Comparison of ENCODE assay signal across 19 cellular contexts in the genomic region with DNA sequence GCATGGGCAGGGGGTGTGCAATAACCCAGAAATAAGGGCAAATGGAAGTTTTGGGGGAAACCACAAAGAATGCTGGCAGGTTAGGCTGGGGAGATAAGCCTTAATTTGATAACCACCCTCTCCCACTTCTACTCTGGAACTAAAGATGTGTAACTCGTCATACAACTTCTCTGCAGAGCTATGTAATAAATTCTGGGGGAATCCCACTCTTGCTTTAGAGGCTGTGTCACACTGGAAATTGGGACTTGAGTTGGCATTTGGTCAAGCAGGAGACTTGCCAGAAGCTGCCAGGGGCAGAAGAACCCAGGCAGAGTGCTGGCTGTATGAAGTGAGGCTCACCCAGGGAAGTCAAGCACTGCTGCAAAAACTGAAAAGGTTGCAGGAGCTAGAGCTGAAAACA.
"Had no signal": no experiment of that assay in that cellular context is flagged by ENCODE, and none has a peak within 500 bp of the region (broad histone marks: within the 10 kb centered on the region; RNA-seq: fewer than 3 reads in every experiment).

No MANE protein-coding gene starts in this region.

- H3K27me3 ChIP-seq: brain microvascular endothelial cell, gastroesophageal sphincter had no signal

- H3K4me3 ChIP-seq: gastroesophageal sphincter had no signal

- H3K36me3 ChIP-seq: brain microvascular endothelial cell, gastroesophageal sphincter had no signal

- ATAC-seq: gastroesophageal sphincter, left ventricle myocardium superior, right cardiac atrium had no signal

- DNase-seq: activated CD4-positive, alpha-beta T cell treated with anti-CD3 and anti-CD28 coated beads, Interleukin-2, amount 50 U/mL, for 1 hour; activated CD4-positive, CD25-positive, alpha-beta regulatory T cell; activated naive CD4-positive, alpha-beta T cell; activated naive CD8-positive, alpha-beta T cell treated with anti-CD3 and anti-CD28 coated beads, Interleukin-2, amount 10 ng/mL, durations not matched to agents 7 days and 5 days; brain microvascular endothelial cell; effector memory CD4-positive, alpha-beta T cell; left ventricle myocardium superior; mesendoderm; nephron progenitor cell; right cardiac atrium; small intestine; stimulated activated CD4-positive, alpha-beta T cell treated with anti-CD3 and anti-CD28 coated beads, Interleukin-4, amount 100 ng/mL, for 24 hours; stimulated activated naive CD4-positive, alpha-beta T cell treated with Interleukin-2 at 50 U/mL for 16 hours; T-helper 2 cell had no signal

- H3K4me3 Mint-ChIP-seq: activated naive CD8-positive, alpha-beta T cell treated with anti-CD3 and anti-CD28 coated beads, Interleukin-2, amount 10 ng/mL, durations not matched to agents 7 days and 5 days; activated T-helper 1 cell treated with anti-CD3 and anti-CD28 coated beads, Interleukin-12 subunit alpha, Interleukin-12 subunit beta, Interleukin-2, Interleukin-4 antibody, amounts not matched to agents 30 ng/mL and 10 ng/mL and 1 ng/mL, durations not matched to agents 14 hours and 24 hours and 36 hours; dendritic cell treated with granulocyte-macrophage colony-stimulating factor and Interleukin-4, amounts not matched to agents 40 ng/mL and 50 ng/mL, for 4 days; nephron progenitor cell; type B pancreatic cell had no signal

- H3K27ac ChIP-seq: brain microvascular endothelial cell, gastroesophageal sphincter had no signal

- H3K4me1 Mint-ChIP-seq: activated naive CD8-positive, alpha-beta T cell treated with anti-CD3 and anti-CD28 coated beads, Interleukin-2, amount 10 ng/mL, durations not matched to agents 7 days and 5 days had no signal

- H3K27me3 Mint-ChIP-seq: type B pancreatic cell had no signal

- H3K9me3 Mint-ChIP-seq: activated T-helper 1 cell treated with anti-CD3 and anti-CD28 coated beads, Interleukin-12 subunit alpha, Interleukin-12 subunit beta, Interleukin-2, Interleukin-4 antibody, amounts not matched to agents 30 ng/mL and 10 ng/mL and 1 ng/mL, durations not matched to agents 14 hours and 24 hours and 36 hours; dendritic cell treated with granulocyte-macrophage colony-stimulating factor and Interleukin-4, amounts not matched to agents 40 ng/mL and 50 ng/mL, for 4 days; nephron progenitor cell; type B pancreatic cell had no signal

- H3K27ac Mint-ChIP-seq: activated naive CD8-positive, alpha-beta T cell treated with anti-CD3 and anti-CD28 coated beads, Interleukin-2, amount 10 ng/mL, durations not matched to agents 7 days and 5 days; activated T-helper 1 cell treated with anti-CD3 and anti-CD28 coated beads, Interleukin-12 subunit alpha, Interleukin-12 subunit beta, Interleukin-2, Interleukin-4 antibody, amounts not matched to agents 30 ng/mL and 10 ng/mL and 1 ng/mL, durations not matched to agents 14 hours and 24 hours and 36 hours; dendritic cell treated with granulocyte-macrophage colony-stimulating factor and Interleukin-4, amounts not matched to agents 40 ng/mL and 50 ng/mL, for 4 days; nephron progenitor cell; progenitor cell of endocrine pancreas; type B pancreatic cell had no signal

- H3K9me3 ChIP-seq: gastroesophageal sphincter had no signal

- H3K36me3 Mint-ChIP-seq: activated naive CD8-positive, alpha-beta T cell treated with anti-CD3 and anti-CD28 coated beads, Interleukin-2, amount 10 ng/mL, durations not matched to agents 7 days and 5 days; type B pancreatic cell had no signal
